Comparison of ENCODE assay signal across 9 cellular contexts in genomic region chr7:143287321-143287934, GRCh38. TPM values are rescaled to one million over a fixed set of nuclear protein-coding genes. Genes with fewer than 3 reads are reported as not detected.
DNase-seq lines count a peak whose midpoint lies in the region; ATAC-seq, FAIRE-seq and TF ChIP-seq lines count a peak whose summit lies in the region.
"Had no signal": no experiment of that assay in that cellular context is flagged by ENCODE, and none has a peak within 500 bp of the region (broad histone marks: within the 10 kb centered on the region; RNA-seq: fewer than 3 reads in every experiment).

No MANE protein-coding gene starts in this region.

- no peak overlapping the region for H3K27ac ChIP-seq in GM12878 (ENCODE audit: control insufficient read depth, insufficient read depth)

- ATAC-seq in GM12878 (no peak), HG02678 (IDR thresholded peaks at IDR 0.05; ENCODE audit: unreplicated experiment) (no peak), GM18907 (IDR thresholded peaks at IDR 0.05; ENCODE audit: unreplicated experiment) (no peak)

- TF ChIP-seq EP300 in GM12878 (IDR thresholded peaks at IDR 0.05; ENCODE audit: borderline replicate concordance in 1 of 2, control insufficient read depth in 1 of 2, low read depth in 2 of 2, low read length in 2 of 2), result no peak

- no peak for TF ChIP-seq RAD21 in GM12878 (IDR thresholded peaks at IDR 0.05; ENCODE audit: insufficient read depth, low read depth, low read length)

- SMC1A ChIA-PET in GM12878 (lab: Charles Lee; ENCODE audit: uncharacterized antibody, unreplicated experiment), result interaction anchor here (0.9 to 1.2 kb wide), 4 partner anchors 8 to 47 kb away, joined by 3 to 5 read pairs (median 3); no protein-coding TSS in a partner anchor

- no peaks in the 10 kb centered on the region for H4K20me1 ChIP-seq in GM12878 (ENCODE audit: control insufficient read depth, insufficient read depth)

- BruUV-seq in GM12878 (replicated peaks; lab: Mats Ljungman, UMichigan), result TSS peak; percentile 89

- CTCF ChIA-PET in activated naive CD4-positive, alpha-beta T cell treated with anti-CD3 and anti-CD28 coated beads for 36 hours (lab: Charles Lee), result interaction anchor here (0.6 to 2.5 kb wide), 10 partner anchors 8 to 120 kb away, joined by 3 to 12 read pairs (median 4); partner anchors contain the start of gene GSTK1
- CTCF ChIA-PET in GM12878 (lab: Yijun Ruan, JAX), result interaction anchor here (0.6 to 1.8 kb wide), 10 partner anchors 8 to 635 kb away, joined by 3 to 8 read pairs (median 4); partner anchors contain the start of gene GSTK1

- peak overlapping the region; percentile 72; the same call in 1 of the 2 replicates for H3K4me2 ChIP-seq in GM12878 (ENCODE audit: control insufficient read depth, insufficient read depth)

- peaks cover 3 to 5% of the 10 kb centered on the region in 2 experiments; a peak in 3 of 4 replicates for H3K36me3 ChIP-seq in GM12878 (ENCODE audit: control insufficient read depth in 2 of 2, insufficient read depth in 2 of 2, low read length in 1 of 2)

- 93% methylated on average over 17 of the region's 17 CpGs for WGBS in GM12878 (ENCODE audit: insufficient coverage, insufficient replicate concordance, low lambda C conversion rate, missing lambda C conversion rate)

- H3K4me1 Mint-ChIP-seq in activated naive CD4-positive, alpha-beta T cell treated with anti-CD3 and anti-CD28 coated beads for 36 hours (ENCODE audit: low read depth), result peaks cover 48% of the 10 kb centered on the region
- H3K4me1 Mint-ChIP-seq in mesothelial cell of epicardium (peaks cover 53% of the 10 kb centered on the region), type B pancreatic cell (ENCODE audit: unreplicated experiment) (peaks cover 23% of the 10 kb centered on the region)

- RAD21 ChIA-PET in GM12878 (lab: Charles Lee; ENCODE audit: unreplicated experiment), result interaction anchor here (0.5 to 1.9 kb wide), 4 partner anchors 12 to 25 kb away, joined by 3 to 7 read pairs (median 5); partner anchors contain the start of gene GSTK1

- no peaks in the 10 kb centered on the region; the same call in 2 of the 3 replicates for H3K9me3 ChIP-seq in GM12878 (replicated peaks; ENCODE audit: control insufficient read depth, insufficient read depth, low read length)

- peaks cover 6% of the 10 kb centered on the region for H3K9me3 Mint-ChIP-seq in activated naive CD4-positive, alpha-beta T cell treated with anti-CD3 and anti-CD28 coated beads for 36 hours
- H3K9me3 Mint-ChIP-seq in mesothelial cell of epicardium, result peaks cover 4% of the 10 kb centered on the region
- H3K9me3 Mint-ChIP-seq in type B pancreatic cell, result peaks cover 5% of the 10 kb centered on the region

- no peaks in the 10 kb centered on the region for H3K27me3 ChIP-seq in GM12878 (replicated peaks in 1 of 2; ENCODE audit: control insufficient read depth in 2 of 2, insufficient read depth in 2 of 2, low read length in 1 of 2)

- H2AFZ ChIP-seq in GM12878 (ENCODE audit: control insufficient read depth, low read depth, low read length), result peak overlapping the region; percentile 93

- H3K79me2 ChIP-seq in GM12878 (ENCODE audit: control insufficient read depth, insufficient read depth, low read length), result peaks cover 35% of the 10 kb centered on the region

- POLR2A ChIA-PET in GM12878 (lab: Charles Lee), result interaction anchor here (0.6 to 1.5 kb wide), 4 partner anchors 8 to 446 kb away, joined by 3 to 9 read pairs (median 4); partner anchors contain the start of gene GSTK1

- no peak for FAIRE-seq in GM12878 (lab: Jason Lieb, UNC)

- H3K4me3 ChIP-seq in GM12878, result peak overlapping the region; percentile 47; the same call in 1 of the 2 replicates

- H3K27ac Mint-ChIP-seq in activated naive CD4-positive, alpha-beta T cell treated with anti-CD3 and anti-CD28 coated beads for 36 hours, result peak overlapping the region; percentile 88
- H3K27ac Mint-ChIP-seq in mesothelial cell of epicardium, result peak overlapping the region; percentile 40
- H3K27ac Mint-ChIP-seq in type B pancreatic cell, result peak overlapping the region; percentile 92

- intact Hi-C loops in activated naive CD4-positive, alpha-beta T cell treated with anti-CD3 and anti-CD28 coated beads for 36 hours (cut with micrococcal nuclease), result loop anchor here (10.0 kb wide), 1 partner anchor 1537 kb away; no protein-coding TSS in a partner anchor
- intact Hi-C loops in GM12878 (cut with micrococcal nuclease; ENCODE audit: unreplicated experiment), result no loop called here

- no peak for DNase-seq in activated naive CD4-positive, alpha-beta T cell treated with anti-CD3 and anti-CD28 coated beads for 36 hours
- no peak for DNase-seq in activated naive CD4-positive, alpha-beta T cell (lab: John Stamatoyannopoulos, UW)
- DNase-seq in GM12878 (ENCODE audit: low read depth, low spot score) (no peak), mesothelial cell of epicardium (ENCODE audit: low spot score in 2 of 2, unreplicated experiment in 2 of 2) (no peak), type B pancreatic cell (ENCODE audit: extremely low spot score, unreplicated experiment) (no peak), NCI-H748 (lab: John Stamatoyannopoulos, UW; ENCODE audit: unreplicated experiment) (no peak)

- H3K9ac ChIP-seq in GM12878 (ENCODE audit: control insufficient read depth, insufficient read depth, low read length), result no peak overlapping the region

- in situ Hi-C loops in GM12878 (cut with MboI), result no loop called here

- H3K4me3 Mint-ChIP-seq in activated naive CD4-positive, alpha-beta T cell treated with anti-CD3 and anti-CD28 coated beads for 36 hours, result peak overlapping the region; percentile 96
- H3K4me3 Mint-ChIP-seq in mesothelial cell of epicardium (peak overlapping the region; percentile 90), type B pancreatic cell (peak overlapping the region; percentile 91)

- no peaks in the 10 kb centered on the region for H3K27me3 Mint-ChIP-seq in activated naive CD4-positive, alpha-beta T cell treated with anti-CD3 and anti-CD28 coated beads for 36 hours (ENCODE audit: low read depth)
- H3K27me3 Mint-ChIP-seq in mesothelial cell of epicardium (ENCODE audit: low read depth) (no peaks in the 10 kb centered on the region), type B pancreatic cell (no peaks in the 10 kb centered on the region)

- H3K36me3 Mint-ChIP-seq in activated naive CD4-positive, alpha-beta T cell treated with anti-CD3 and anti-CD28 coated beads for 36 hours (ENCODE audit: low read depth), result peaks cover 34% of the 10 kb centered on the region
- H3K36me3 Mint-ChIP-seq in mesothelial cell of epicardium, result peaks cover 11% of the 10 kb centered on the region
- H3K36me3 Mint-ChIP-seq in type B pancreatic cell, result peaks cover 16% of the 10 kb centered on the region

- TF ChIP-seq POLR2A in GM12878 (IDR thresholded peaks at IDR 0.05; ENCODE audit: low read depth, low read length), result no peak

- H3K4me1 ChIP-seq in GM12878 (ENCODE audit: control insufficient read depth, insufficient read depth, low read length), result peaks cover 10% of the 10 kb centered on the region

- TF ChIP-seq CTCF in GM12878 (IDR thresholded peaks at IDR 0.05 in 2 of 3, conservative IDR thresholded peaks at IDR 0.05 in 1 of 3; ENCODE audit: control insufficient read depth in 2 of 3, extremely low read depth in 1 of 3, insufficient read depth in 1 of 3, low read depth in 3 of 3, low read length in 3 of 3) (no peak), mesothelial cell of epicardium (IDR thresholded peaks at IDR 0.05; ENCODE audit: unreplicated experiment) (no peak), type B pancreatic cell (conservative IDR thresholded peaks at IDR 0.05) (no peak)

RNA-seq across cellular contexts. Expression of gene CASP2, which starts 0.7 kb away (rescaled TPM):
- total RNA-seq in activated naive CD4-positive, alpha-beta T cell treated with anti-CD3 and anti-CD28 coated beads for 36 hours, result 100 to 1,000 TPM; 116 to 124 TPM
- total RNA-seq in GM12878 (2013; cell fraction: nucleolus; rRNA removed), result 35.5 and 39.3 TPM in 2 replicates
- total RNA-seq in GM12878 (2014; rRNA removed) (20.2 and 20.9 TPM in 2 replicates), GM12878 (2014; rRNA removed; fragmentation: Illumina TruSeq; extraction: Trizol) (14.1 and 14.2 TPM in 2 replicates), GM12878 (2021) (56.1 and 60.4 TPM in 2 replicates), mesothelial cell of epicardium (53.3 to 56.5 TPM (median 55.4 TPM) in 3 replicates), type B pancreatic cell (ENCODE audit: low replicate concordance) (53.9 and 55.2 TPM in 2 replicates)
- 18.0 TPM for polyA plus RNA-seq in GM12878 (2011; ENCODE audit: low read depth)
- polyA plus RNA-seq in GM12878 (2011; rRNA removed) (19.6 and 33.5 TPM in 2 replicates), GM12878 (2014; fragmentation: Illumina TruSeq; extraction: Trizol) (35.9 and 36.1 TPM in 2 replicates), GM12878 (2014; fragmentation: Nextera tagmentation; extraction: Ambion mirVana) (10 to 100 TPM; 12.1 to 17.4 TPM), GM12878 (2014; rRNA removed) (21.0 and 22.3 TPM in 2 replicates), GM12878 (2016; fragmentation: Nextera tagmentation; extraction: Ambion mirVana) (10 to 100 TPM; 30.1 to 34.1 TPM)
- 28.9 and 30.0 TPM in 2 replicates for polyA plus RNA-seq in GM12878 (2011; cell fraction: cytosol; rRNA removed)
- 28.2 and 35.4 TPM in 2 replicates for polyA plus RNA-seq in GM12878 (2011; cell fraction: nucleus; rRNA removed)
- 17.0 and 18.4 TPM in 2 replicates for polyA plus RNA-seq in GM12878 (2012)
- 84.9 and 89.5 TPM in 2 replicates for polyA minus RNA-seq in GM12878 (2011; rRNA and poly(A)+ RNA removed)
- polyA minus RNA-seq in GM12878 (2011; cell fraction: cytosol; rRNA and poly(A)+ RNA removed), result 26.5 and 27.5 TPM in 2 replicates
- polyA minus RNA-seq in GM12878 (2011; cell fraction: nucleus; rRNA and poly(A)+ RNA removed), result 17.5 and 29.6 TPM in 2 replicates

RNA-seq across cellular contexts. Expression of gene TMEM139, which starts 2.7 kb away (rescaled TPM):
- total RNA-seq in activated naive CD4-positive, alpha-beta T cell treated with anti-CD3 and anti-CD28 coated beads for 36 hours, result under 1 TPM; 0.64 to 0.74 TPM
- total RNA-seq in GM12878 (2013; cell fraction: nucleolus; rRNA removed), result not detected in 2 replicates
- not detected in 2 replicates for total RNA-seq in GM12878 (2014; rRNA removed)
- total RNA-seq in GM12878 (2014; rRNA removed; fragmentation: Illumina TruSeq; extraction: Trizol), result 0.31 TPM in 1 of 2 replicates, not detected in the other
- total RNA-seq in GM12878 (2021), result not detected in 2 replicates
- 0.39 TPM for polyA plus RNA-seq in GM12878 (2011; ENCODE audit: low read depth)
- polyA plus RNA-seq in GM12878 (2011; rRNA removed), result not detected in 2 replicates
- polyA plus RNA-seq in GM12878 (2011; cell fraction: cytosol; rRNA removed), result 0.12 TPM in 1 of 2 replicates, not detected in the other
- polyA plus RNA-seq in GM12878 (2011; cell fraction: nucleus; rRNA removed), result 0.06 TPM in 1 of 2 replicates, not detected in the other
- polyA plus RNA-seq in GM12878 (2012), result 0.08 and 0.45 TPM in 2 replicates
- not detected in 2 replicates for polyA plus RNA-seq in GM12878 (2014; fragmentation: Illumina TruSeq; extraction: Trizol)
- polyA plus RNA-seq in GM12878 (2014; fragmentation: Nextera tagmentation; extraction: Ambion mirVana), result not detected
- polyA plus RNA-seq in GM12878 (2014; rRNA removed), result not detected in 2 replicates
- not detected for polyA plus RNA-seq in GM12878 (2016; fragmentation: Nextera tagmentation; extraction: Ambion mirVana)
- not detected in 2 replicates for polyA minus RNA-seq in GM12878 (2011; rRNA and poly(A)+ RNA removed)
- 2.3 and 3.1 TPM in 2 replicates for polyA minus RNA-seq in GM12878 (2011; cell fraction: cytosol; rRNA and poly(A)+ RNA removed)
- 0.24 TPM in 1 of 2 replicates, not detected in the other for polyA minus RNA-seq in GM12878 (2011; cell fraction: nucleus; rRNA and poly(A)+ RNA removed)
- total RNA-seq in mesothelial cell of epicardium, result 6.1 to 10.1 TPM (median 7.9 TPM) in 3 replicates
- 2.6 and 4.8 TPM in 2 replicates for total RNA-seq in type B pancreatic cell (ENCODE audit: low replicate concordance)
- total RNA-seq: pulmonary artery endothelial cell had no signal

RNA-seq across cellular contexts. Expression of gene GSTK1, which starts 24.2 kb away (rescaled TPM):
- 100 to 1,000 TPM; 186 to 187 TPM for total RNA-seq in activated naive CD4-positive, alpha-beta T cell treated with anti-CD3 and anti-CD28 coated beads for 36 hours
- total RNA-seq in GM12878 (2013; cell fraction: nucleolus; rRNA removed), result 74.2 and 75.8 TPM in 2 replicates
- total RNA-seq in GM12878 (2014; rRNA removed) (116 and 122 TPM in 2 replicates), GM12878 (2014; rRNA removed; fragmentation: Illumina TruSeq; extraction: Trizol) (76.2 and 78.8 TPM in 2 replicates), GM12878 (2021) (80.7 and 80.9 TPM in 2 replicates), mesothelial cell of epicardium (86.7 to 98.8 TPM (median 92.8 TPM) in 3 replicates), type B pancreatic cell (ENCODE audit: low replicate concordance) (110 and 155 TPM in 2 replicates)
- 64.7 TPM for polyA plus RNA-seq in GM12878 (2011; ENCODE audit: low read depth)
- polyA plus RNA-seq in GM12878 (2011; rRNA removed) (80.2 and 104 TPM in 2 replicates), GM12878 (2014; fragmentation: Illumina TruSeq; extraction: Trizol) (96.8 and 136 TPM in 2 replicates), GM12878 (2014; fragmentation: Nextera tagmentation; extraction: Ambion mirVana) (100 to 1,000 TPM; 143 to 166 TPM), GM12878 (2014; rRNA removed) (154 and 159 TPM in 2 replicates), GM12878 (2016; fragmentation: Nextera tagmentation; extraction: Ambion mirVana) (100 to 1,000 TPM; 122 to 132 TPM)
- 138 and 146 TPM in 2 replicates for polyA plus RNA-seq in GM12878 (2011; cell fraction: cytosol; rRNA removed)
- polyA plus RNA-seq in GM12878 (2011; cell fraction: nucleus; rRNA removed), result 162 and 197 TPM in 2 replicates
- 92.5 and 97.4 TPM in 2 replicates for polyA plus RNA-seq in GM12878 (2012)
- 55.9 and 82.6 TPM in 2 replicates for polyA minus RNA-seq in GM12878 (2011; rRNA and poly(A)+ RNA removed)
- polyA minus RNA-seq in GM12878 (2011; cell fraction: cytosol; rRNA and poly(A)+ RNA removed), result 25.7 and 29.0 TPM in 2 replicates
- polyA minus RNA-seq in GM12878 (2011; cell fraction: nucleus; rRNA and poly(A)+ RNA removed), result 28.3 and 38.9 TPM in 2 replicates

RNA-seq across cellular contexts. Expression of gene CLCN1, which starts 28.5 kb away (rescaled TPM):
- total RNA-seq in activated naive CD4-positive, alpha-beta T cell treated with anti-CD3 and anti-CD28 coated beads for 36 hours, result not detected
- total RNA-seq in GM12878 (2013; cell fraction: nucleolus; rRNA removed), result not detected in 2 replicates
- not detected in 2 replicates for total RNA-seq in GM12878 (2014; rRNA removed)
- not detected in 2 replicates for total RNA-seq in GM12878 (2014; rRNA removed; fragmentation: Illumina TruSeq; extraction: Trizol)
- not detected in 2 replicates for total RNA-seq in GM12878 (2021)
- not detected for polyA plus RNA-seq in GM12878 (2011; ENCODE audit: low read depth)
- not detected in 2 replicates for polyA plus RNA-seq in GM12878 (2011; rRNA removed)
- not detected in 2 replicates for polyA plus RNA-seq in GM12878 (2011; cell fraction: cytosol; rRNA removed)
- polyA plus RNA-seq in GM12878 (2011; cell fraction: nucleus; rRNA removed), result not detected in 2 replicates
- not detected in 2 replicates for polyA plus RNA-seq in GM12878 (2012)
- not detected in 2 replicates for polyA plus RNA-seq in GM12878 (2014; fragmentation: Illumina TruSeq; extraction: Trizol)
- not detected for polyA plus RNA-seq in GM12878 (2014; fragmentation: Nextera tagmentation; extraction: Ambion mirVana)
- polyA plus RNA-seq in GM12878 (2014; rRNA removed), result 0.04 TPM in 1 of 2 replicates, not detected in the other
- polyA plus RNA-seq in GM12878 (2016; fragmentation: Nextera tagmentation; extraction: Ambion mirVana), result under 1 TPM in 1 of 2 experiments, not detected in 1; 0.30 TPM
- not detected in 2 replicates for polyA minus RNA-seq in GM12878 (2011; rRNA and poly(A)+ RNA removed)
- polyA minus RNA-seq in GM12878 (2011; cell fraction: cytosol; rRNA and poly(A)+ RNA removed), result not detected in 2 replicates
- not detected in 2 replicates for polyA minus RNA-seq in GM12878 (2011; cell fraction: nucleus; rRNA and poly(A)+ RNA removed)
- 0.07 to 0.16 TPM (median 0.11 TPM) in 3 replicates for total RNA-seq in mesothelial cell of epicardium
- 0.12 and 0.22 TPM in 2 replicates for total RNA-seq in type B pancreatic cell (ENCODE audit: low replicate concordance)
- total RNA-seq: pulmonary artery endothelial cell had no signal

Comparison
In these comparisons a context has a peak if more than half of its experiments do, and no peak if none do; other contexts are left out.
1. H3K27ac Mint-ChIP-seq: peak in every context shown above with its lines; median percentile 92 in type B pancreatic cell; 88 in activated naive CD4-positive, alpha-beta T cell treated with anti-CD3 and anti-CD28 coated beads for 36 hours; 40 in mesothelial cell of epicardium.